23 cellular contexts compared by ENCODE assay signal in genomic region chr12:23561536-23561935, GRCh38.
"Had no signal": no experiment of that assay in that cellular context is flagged by ENCODE, and none has a peak within 500 bp of the region (broad histone marks: within the 10 kb centered on the region; RNA-seq: fewer than 3 reads in every experiment).

No MANE protein-coding gene starts in this region.

- H3K9me3 ChIP-seq: esophagus squamous epithelium, heart right ventricle, neutrophil, pancreas, psoas muscle, suprapubic skin, tibial nerve had no signal

- DNase-seq: activated B cell treated with CpG ODN at 0.5 μM for 24 hours; activated CD4-positive, alpha-beta T cell treated with anti-CD3 and anti-CD28 coated beads for 36 hours; activated CD4-positive, alpha-beta T cell treated with anti-CD3 and anti-CD28 coated beads, Interleukin-2, amount 50 U/mL, for 4 hours; activated CD8-positive, alpha-beta memory T cell treated with anti-CD3 and anti-CD28 coated beads for 24 hours; activated CD8-positive, alpha-beta memory T cell treated with anti-CD3 and anti-CD28 coated beads, Interleukin-2, amount 50 U/mL, for 4 hours; activated naive CD8-positive, alpha-beta T cell treated with anti-CD3 and anti-CD28 coated beads for 36 hours; activated T-cell treated with anti-CD3 and anti-CD28 coated beads, Interleukin-2, amount 50 U/mL, for 24 hours; dorsolateral prefrontal cortex; esophagus squamous epithelium; heart right ventricle; left colon; pancreas; psoas muscle; right cardiac atrium; stimulated activated CD4-positive, alpha-beta T cell treated with anti-CD3 and anti-CD28 coated beads, Interleukin-1b, Interleukin-23, amount 100 ng/mL, for 48 hours; stimulated activated naive CD8-positive, alpha-beta T cell treated with anti-CD3 and anti-CD28 coated beads, Interleukin-15, amount 100 ng/mL, for 72 hours; T-helper 9 cell had no signal

- H3K27me3 ChIP-seq: dorsolateral prefrontal cortex, heart right ventricle, neutrophil, pancreas, suprapubic skin, tibial nerve had no signal

- H3K4me3 ChIP-seq: dorsolateral prefrontal cortex, esophagus squamous epithelium, heart right ventricle, pancreas, psoas muscle, suprapubic skin, tibial nerve had no signal

- H3K27ac ChIP-seq: esophagus squamous epithelium, heart right ventricle, neutrophil, pancreas, psoas muscle, suprapubic skin, tibial nerve had no signal

- ATAC-seq: activated CD4-positive, alpha-beta T cell treated with anti-CD3 and anti-CD28 coated beads for 36 hours; activated T-helper 17 cell treated with anti-CD3 and anti-CD28 coated beads, Interleukin-2, amount 50 U/mL, for 72 hours; heart right ventricle; left colon; natural killer cell treated with Interleukin-12 subunit alpha and Interleukin-12 subunit beta and Interleukin-15 and Interleukin-18, amount 100 ng/mL, for 72 hours; pancreas; psoas muscle; right cardiac atrium; stimulated activated effector memory CD8-positive, alpha-beta T cell treated with anti-CD3 and anti-CD28 coated beads, Interleukin-12 subunit alpha, Interleukin-12 subunit beta, amount 100 ng/mL, for 72 hours; stimulated activated naive CD8-positive, alpha-beta T cell treated with anti-CD3 and anti-CD28 coated beads, Interleukin-15, amount 100 ng/mL, for 72 hours had no signal

- H3K4me1 ChIP-seq: heart right ventricle, pancreas, psoas muscle had no signal

- H3K36me3 ChIP-seq: esophagus squamous epithelium, heart right ventricle, neutrophil, pancreas, suprapubic skin had no signal
